ENCODE assay signal across 16 cellular contexts in the genomic region with DNA sequence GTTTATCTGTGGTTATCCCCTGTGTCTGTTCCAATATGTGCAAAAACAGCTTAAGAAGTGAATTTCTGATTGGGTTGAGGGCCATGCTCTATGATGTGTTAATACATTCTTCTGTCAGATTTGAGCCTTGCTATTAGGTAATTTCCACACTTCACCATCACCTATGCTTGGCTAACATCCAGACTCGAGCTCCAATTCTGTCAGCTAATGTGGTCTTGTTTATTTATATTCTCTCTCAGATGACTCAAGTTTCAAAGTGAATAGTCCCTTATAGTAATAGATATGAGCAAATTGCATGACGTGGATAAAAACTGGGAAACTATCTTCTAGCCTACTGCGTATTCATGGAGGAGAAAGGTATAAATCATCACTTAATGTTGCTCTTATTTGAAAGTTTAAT.
DNase-seq lines count a peak whose midpoint lies in the region; ATAC-seq, FAIRE-seq and TF ChIP-seq lines count a peak whose summit lies in the region.
"Had no signal": no experiment of that assay in that cellular context is flagged by ENCODE, and none has a peak within 500 bp of the region (broad histone marks: within the 10 kb centered on the region; RNA-seq: fewer than 3 reads in every experiment).

No MANE protein-coding gene starts in this region.

- peak; percentile 98 for FAIRE-seq in HTR-8/SVneo (lab: Jason Lieb, UNC)

- TF ChIP-seq CTCF in fibroblast of pulmonary artery (IDR thresholded peaks at IDR 0.05; ENCODE audit: low read length, missing control alignments): no peak
- TF ChIP-seq CTCF in GM10248 (IDR thresholded peaks at IDR 0.05; ENCODE audit: control extremely low read depth, extremely low read depth, low read depth, missing control alignments): no peak

- peak; percentile 54 for ATAC-seq in GM18502 (IDR thresholded peaks at IDR 0.05; ENCODE audit: poor library complexity, unreplicated experiment)
- ATAC-seq: activated CD8-positive, alpha-beta T cell treated with anti-CD3 and anti-CD28 coated beads for 36 hours; esophagus mucosa had no signal

- CTCF ChIA-PET in GM10248 (lab: Yijun Ruan, JAX): interaction anchor here (1.0 kb wide), 1 partner anchor 36 kb away, joined by 3 read pairs; no protein-coding TSS in a partner anchor

- POLR2A ChIA-PET in GM10248 (lab: Yijun Ruan, JAX): no interaction called here

- no peak overlapping the region for H3K4me3 ChIP-seq in fibroblast of pulmonary artery (replicated peaks; ENCODE audit: low read depth, low read length)
- H3K4me3 ChIP-seq: ovary had no signal

- DNase-seq in HTR-8/SVneo (ENCODE audit: insufficient read length, low spot score): no peak
- peak; percentile 71 for DNase-seq in NCI-H748 (lab: John Stamatoyannopoulos, UW; ENCODE audit: unreplicated experiment)
- peak; percentile 56 for DNase-seq in fibroblast of pulmonary artery (ENCODE audit: low read depth)
- no peak for DNase-seq in kidney glomerular epithelial cell (lab: John Stamatoyannopoulos, UW)
- DNase-seq in GM10248 (ENCODE audit: extremely low spot score): no peak
- DNase-seq in NCI-H1930 (lab: John Stamatoyannopoulos, UW): no peak
- no peak for DNase-seq in DMS 273 (lab: John Stamatoyannopoulos, UW; ENCODE audit: unreplicated experiment)
- DNase-seq: activated CD8-positive, alpha-beta T cell treated with anti-CD3 and anti-CD28 coated beads for 36 hours; activated naive CD4-positive, alpha-beta T cell; DMS79 treated with DMSO at 0.1 percent for 48 hours; mesendoderm; MM.1S; ovary; Right ventricle myocardium superior had no signal

Comparison
In these comparisons a context has a peak if more than half of its experiments do, and no peak if none do; other contexts are left out.
1. DNase-seq: peak in NCI-H748 (single experiment) and fibroblast of pulmonary artery (single experiment); none in HTR-8/SVneo (single experiment), kidney glomerular epithelial cell (single experiment), GM10248 (single experiment), NCI-H1930 (0 of 2) and DMS 273 (single experiment).